27 cellular contexts compared by ENCODE assay signal in genomic region chr7:20159226-20159747, GRCh38. TPM values are rescaled to one million over a fixed set of nuclear protein-coding genes. Genes with fewer than 3 reads are reported as not detected.
"Had no signal": no experiment of that assay in that cellular context is flagged by ENCODE, and none has a peak within 500 bp of the region (broad histone marks: within the 10 kb centered on the region; RNA-seq: fewer than 3 reads in every experiment).

No MANE protein-coding gene starts in this region.

- H3K9me3 ChIP-seq: colonic mucosa, gastroesophageal sphincter, heart left ventricle, lower lobe of right lung, mucosa of descending colon, psoas muscle, spleen, suprapubic skin, transverse colon, upper lobe of right lung, uterus had no signal

- DNase-seq: colonic mucosa; effector CD8-positive, alpha-beta T cell; endodermal cell; heart left ventricle; islet precursor cell; left ventricle myocardium superior; naive B cell; psoas muscle; right cardiac atrium; spleen; stimulated activated CD4-positive, alpha-beta T cell treated with anti-CD3 and anti-CD28 coated beads, Interleukin-4, amount 100 ng/mL, for 4 hours; stimulated activated naive CD4-positive, alpha-beta T cell; stimulated activated naive CD8-positive, alpha-beta T cell treated with anti-CD3 and anti-CD28 coated beads, Interleukin-15, amount 100 ng/mL, for 72 hours; transverse colon; upper lobe of right lung; uterus had no signal

- H3K27me3 Mint-ChIP-seq: dendritic cell treated with granulocyte-macrophage colony-stimulating factor and Interleukin-4, amounts not matched to agents 40 ng/mL and 50 ng/mL, for 4 days; naive B cell; stimulated activated naive CD8-positive, alpha-beta T cell treated with anti-CD3 and anti-CD28 coated beads, Interleukin-15, amount 100 ng/mL, for 72 hours had no signal

- ATAC-seq: esophagus mucosa; gastroesophageal sphincter; psoas muscle; stimulated activated naive CD8-positive, alpha-beta T cell treated with anti-CD3 and anti-CD28 coated beads, Interleukin-15, amount 100 ng/mL, for 72 hours had no signal

- H3K4me1 Mint-ChIP-seq: nephron; stimulated activated naive CD8-positive, alpha-beta T cell treated with anti-CD3 and anti-CD28 coated beads, Interleukin-15, amount 100 ng/mL, for 72 hours had no signal

- H3K36me3 ChIP-seq: colonic mucosa, gastroesophageal sphincter, heart left ventricle, lower lobe of right lung, spleen, suprapubic skin, transverse colon, upper lobe of right lung, uterus had no signal

- H3K36me3 Mint-ChIP-seq: mesothelial cell of epicardium had no signal

- H3K27me3 ChIP-seq: colonic mucosa, gastroesophageal sphincter, heart left ventricle, spleen, suprapubic skin, transverse colon, upper lobe of right lung, uterus had no signal

- H3K4me3 Mint-ChIP-seq: dendritic cell treated with granulocyte-macrophage colony-stimulating factor and Interleukin-4, amounts not matched to agents 40 ng/mL and 50 ng/mL, for 4 days; endodermal cell; mesothelial cell of epicardium; naive B cell; nephron; stimulated activated naive CD8-positive, alpha-beta T cell treated with anti-CD3 and anti-CD28 coated beads, Interleukin-15, amount 100 ng/mL, for 72 hours had no signal

- H3K9me3 Mint-ChIP-seq: dendritic cell treated with granulocyte-macrophage colony-stimulating factor and Interleukin-4, amounts not matched to agents 40 ng/mL and 50 ng/mL, for 4 days; endodermal cell; mesothelial cell of epicardium; naive B cell; nephron; stimulated activated naive CD8-positive, alpha-beta T cell treated with anti-CD3 and anti-CD28 coated beads, Interleukin-15, amount 100 ng/mL, for 72 hours had no signal

- H3K4me1 ChIP-seq: colonic mucosa, gastroesophageal sphincter, lower lobe of right lung, psoas muscle, suprapubic skin, uterus had no signal

- H3K27ac Mint-ChIP-seq: dendritic cell treated with granulocyte-macrophage colony-stimulating factor and Interleukin-4, amounts not matched to agents 40 ng/mL and 50 ng/mL, for 4 days; endodermal cell; mesothelial cell of epicardium; nephron; stimulated activated naive CD8-positive, alpha-beta T cell treated with anti-CD3 and anti-CD28 coated beads, Interleukin-15, amount 100 ng/mL, for 72 hours had no signal

- H3K27ac ChIP-seq: colonic mucosa, gastroesophageal sphincter, heart left ventricle, lower lobe of right lung, psoas muscle, skin epidermis, spleen, suprapubic skin, transverse colon, upper lobe of right lung, uterus had no signal

- H3K4me3 ChIP-seq: colonic mucosa, gastroesophageal sphincter, heart left ventricle, lower lobe of right lung, mucosa of descending colon, psoas muscle, skin epidermis, spleen, suprapubic skin, transverse colon, upper lobe of right lung, uterus had no signal

RNA-seq across cellular contexts. Expression of gene MACC1, which starts 57.9 kb away (rescaled TPM):
- total RNA-seq: chondrocyte, osteocyte had no signal
